20 cellular contexts compared by ENCODE assay signal in genomic region chr2:60354713-60355112, GRCh38.
A peak's percentile ranks its signal among the peaks of the same experiment; 100 is the strongest.
DNase-seq lines count a peak whose midpoint lies in the region; ATAC-seq and TF ChIP-seq lines count a peak whose summit lies in the region.
"Had no signal": no experiment of that assay in that cellular context is flagged by ENCODE, and none has a peak within 500 bp of the region (broad histone marks: within the 10 kb centered on the region; RNA-seq: fewer than 3 reads in every experiment).

No MANE protein-coding gene starts in this region.

- H3K79me1 ChIP-seq in trophoblast cell (ENCODE audit: low read length), result no peaks in the 10 kb centered on the region

- no peak overlapping the region for H3K9ac ChIP-seq in trophoblast cell (ENCODE audit: low read length)

- peaks cover 2% of the 10 kb centered on the region for H3K9me3 ChIP-seq in trophoblast cell (ENCODE audit: insufficient read depth, low read depth, low read length)
- no peaks in the 10 kb centered on the region for H3K9me3 ChIP-seq in transverse colon

- H3K4ac ChIP-seq in trophoblast cell (ENCODE audit: low read depth, low read length), result no peak overlapping the region

- H2AFZ ChIP-seq in trophoblast cell (ENCODE audit: insufficient read depth, low read length, poor library complexity), result no peak overlapping the region
- H2AFZ ChIP-seq: PC-9 had no signal

- TF ChIP-seq CTCF in epithelial cell of esophagus (IDR thresholded peaks at IDR 0.05; ENCODE audit: insufficient read depth, low read depth, low read length, missing control alignments) (no peak), transverse colon (IDR thresholded peaks at IDR 0.05) (no peak)

- H3K4me2 ChIP-seq in trophoblast cell (ENCODE audit: low read length), result no peak overlapping the region
- H3K4me2 ChIP-seq: PC-9 had no signal

- TF ChIP-seq EP300 in transverse colon (IDR thresholded peaks at IDR 0.05; ENCODE audit: low read depth), result no peak

- ATAC-seq in activated CD4-positive, CD25-positive, alpha-beta regulatory T cell treated with anti-CD3 and anti-CD28 coated beads, Interleukin-2, amount 50 U/mL, for 24 hours, result no peak
- ATAC-seq: activated CD8-positive, alpha-beta memory T cell treated with anti-CD3 and anti-CD28 coated beads, Interleukin-2, amount 10 ng/mL, durations not matched to agents 7 days and 5 days; activated T-helper 17 cell treated with anti-CD3 and anti-CD28 coated beads, Interleukin-2, amount 50 U/mL, for 72 hours had no signal

- H2BK5ac ChIP-seq in trophoblast cell (ENCODE audit: low read depth, low read length, poor library complexity), result no peak overlapping the region

- no peak overlapping the region for H3K4me3 ChIP-seq in epithelial cell of esophagus (ENCODE audit: low read length)
- no peak overlapping the region for H3K4me3 ChIP-seq in trophoblast cell (ENCODE audit: low read depth, low read length)
- no peak overlapping the region for H3K4me3 ChIP-seq in transverse colon
- H3K4me3 ChIP-seq: PC-9 had no signal

- peaks cover 8% of the 10 kb centered on the region for H3K4me1 Mint-ChIP-seq in T-helper 2 cell treated with Interferon-gamma antibody and Interleukin-4, amounts not matched to agents 5 μg/mL and 100 μg/mL, for 36 hours (ENCODE audit: low read depth)
- H3K4me1 Mint-ChIP-seq: activated T-helper 17 cell treated with anti-CD3 and anti-CD28 coated beads, Interleukin-2, amount 50 U/mL, for 72 hours had no signal

- no peak overlapping the region for H2BK120ac ChIP-seq in trophoblast cell (ENCODE audit: insufficient read depth, low read length, poor library complexity)

- H3K27me3 Mint-ChIP-seq in T-helper 2 cell treated with Interferon-gamma antibody and Interleukin-4, amounts not matched to agents 5 μg/mL and 100 μg/mL, for 36 hours (ENCODE audit: low read depth), result peaks cover 8% of the 10 kb centered on the region

- TF ChIP-seq POLR2A in transverse colon (IDR thresholded peaks at IDR 0.05), result no peak

- H3K36me3 Mint-ChIP-seq in T-helper 2 cell treated with Interferon-gamma antibody and Interleukin-4, amounts not matched to agents 5 μg/mL and 100 μg/mL, for 36 hours (ENCODE audit: low read depth), result no peaks in the 10 kb centered on the region
- H3K36me3 Mint-ChIP-seq: activated CD8-positive, alpha-beta memory T cell treated with anti-CD3 and anti-CD28 coated beads, Interleukin-2, amount 10 ng/mL, durations not matched to agents 7 days and 5 days; natural killer cell treated with Interleukin-12 subunit alpha and Interleukin-12 subunit beta and Interleukin-15 and Interleukin-18, amount 100 ng/mL, for 72 hours had no signal

- no peak overlapping the region for H3K23ac ChIP-seq in trophoblast cell (ENCODE audit: low read length)

- H3K4me1 ChIP-seq in trophoblast cell (ENCODE audit: control insufficient read depth in 1 of 2, insufficient read depth in 2 of 2, low read length in 2 of 2), result peaks cover 2 to 3% of the 10 kb centered on the region in 2 experiments
- peaks cover 0 to 6% (median 4%) of the 10 kb centered on the region in 4 donors for H3K4me1 ChIP-seq in transverse colon

- H4K91ac ChIP-seq in trophoblast cell (ENCODE audit: low read depth, low read length), result no peak overlapping the region

- H3K27ac Mint-ChIP-seq in T-helper 2 cell treated with Interferon-gamma antibody and Interleukin-4, amounts not matched to agents 5 μg/mL and 100 μg/mL, for 36 hours, result no peak overlapping the region
- H3K27ac Mint-ChIP-seq: activated CD8-positive, alpha-beta memory T cell treated with anti-CD3 and anti-CD28 coated beads, Interleukin-2, amount 10 ng/mL, durations not matched to agents 7 days and 5 days; activated T-helper 17 cell treated with anti-CD3 and anti-CD28 coated beads, Interleukin-2, amount 50 U/mL, for 72 hours; natural killer cell treated with Interleukin-12 subunit alpha and Interleukin-12 subunit beta and Interleukin-15 and Interleukin-18, amount 100 ng/mL, for 72 hours had no signal

- H4K12ac ChIP-seq in trophoblast cell (ENCODE audit: low read depth, low read length), result no peak overlapping the region

- peak; percentile 50 for DNase-seq in DMS79 (lab: John Stamatoyannopoulos, UW)
- DNase-seq in NAMALWA (ENCODE audit: low spot score), result peak; percentile 27
- DNase-seq in epithelial cell of esophagus (ENCODE audit: low read depth), result peak; percentile 94
- peak; percentile 50 to 78 for DNase-seq in trophoblast cell
- DNase-seq in transverse colon, result no peak
- DNase-seq in NCI-H226, result no peak
- no peak for DNase-seq in T-helper 2 cell treated with Interferon-gamma antibody and Interleukin-4, amounts not matched to agents 5 μg/mL and 100 μg/mL, for 36 hours (ENCODE audit: low spot score)
- DNase-seq: activated CD4-positive, alpha-beta T cell treated with anti-CD3 and anti-CD28 coated beads for 1 hour; activated CD8-positive, alpha-beta memory T cell treated with anti-CD3 and anti-CD28 coated beads, Interleukin-2, amount 10 ng/mL, durations not matched to agents 7 days and 5 days; caudate nucleus; EL; H7; NCI-H2081; NCI-H69; PC-9; stimulated activated naive CD4-positive, alpha-beta T cell; T1000 had no signal

- no peak overlapping the region for H2BK12ac ChIP-seq in trophoblast cell (ENCODE audit: low read length)

- no CpG with 5 or more reads among the region's 1 CpG for WGBS in trophoblast cell (ENCODE audit: extremely low coverage, insufficient coverage, insufficient read length)
- 35% methylated on average over 1 of the region's 1 CpG; no CpG with 5 or more reads in 1 of the 2 donors for WGBS in transverse colon (ENCODE audit: low coverage in 1 of 2), 2 donors

- H3K79me2 ChIP-seq in trophoblast cell (ENCODE audit: control insufficient read depth, insufficient read depth, low read length, poor library complexity), result no peaks in the 10 kb centered on the region

- H3K27ac ChIP-seq in trophoblast cell (ENCODE audit: low read depth, low read length) (no peak overlapping the region), transverse colon (no peak overlapping the region)
- H3K27ac ChIP-seq: PC-9 had no signal

- intact Hi-C loops in transverse colon (cut with DNase I; ENCODE audit: low total_unique reads), result no loop called here

- H3K14ac ChIP-seq in trophoblast cell (ENCODE audit: low read length), result no peak overlapping the region

- H3K36me3 ChIP-seq in trophoblast cell (ENCODE audit: control insufficient read depth in 1 of 2, insufficient read depth in 2 of 2, low read length in 2 of 2) (no peaks in the 10 kb centered on the region), transverse colon (no peaks in the 10 kb centered on the region)

- H3K9me3 Mint-ChIP-seq in T-helper 2 cell treated with Interferon-gamma antibody and Interleukin-4, amounts not matched to agents 5 μg/mL and 100 μg/mL, for 36 hours, result no peaks in the 10 kb centered on the region
- H3K9me3 Mint-ChIP-seq: activated T-helper 17 cell treated with anti-CD3 and anti-CD28 coated beads, Interleukin-2, amount 50 U/mL, for 72 hours; natural killer cell treated with Interleukin-12 subunit alpha and Interleukin-12 subunit beta and Interleukin-15 and Interleukin-18, amount 100 ng/mL, for 72 hours had no signal

- H3K27me3 ChIP-seq in trophoblast cell (ENCODE audit: insufficient read depth, low read length), result no peaks in the 10 kb centered on the region
- H3K27me3 ChIP-seq in transverse colon, result no peaks in the 10 kb centered on the region

- H4K8ac ChIP-seq in trophoblast cell (ENCODE audit: low read depth, low read length), result no peak overlapping the region

- H3K4me3 Mint-ChIP-seq in T-helper 2 cell treated with Interferon-gamma antibody and Interleukin-4, amounts not matched to agents 5 μg/mL and 100 μg/mL, for 36 hours, result no peak overlapping the region
- H3K4me3 Mint-ChIP-seq: activated CD8-positive, alpha-beta memory T cell treated with anti-CD3 and anti-CD28 coated beads, Interleukin-2, amount 10 ng/mL, durations not matched to agents 7 days and 5 days; activated T-helper 17 cell treated with anti-CD3 and anti-CD28 coated beads, Interleukin-2, amount 50 U/mL, for 72 hours; natural killer cell treated with Interleukin-12 subunit alpha and Interleukin-12 subunit beta and Interleukin-15 and Interleukin-18, amount 100 ng/mL, for 72 hours had no signal

- H3K18ac ChIP-seq in trophoblast cell (ENCODE audit: low read length), result no peak overlapping the region

- in situ Hi-C loops in transverse colon (cut with MboI; ENCODE audit: low pct_ligation_motif_present in 1 of 4, low pct_unique_long_range_greater_than_20kb in 1 of 4, low sequenced_read_pairs in 3 of 4), result no loop called here

- H2AK5ac ChIP-seq in trophoblast cell (ENCODE audit: low read length), result no peak overlapping the region

Comparison
In these comparisons a context has a peak if more than half of its experiments do, and no peak if none do; other contexts are left out.
1. DNase-seq: peak in DMS79 (single experiment), NAMALWA (single experiment), epithelial cell of esophagus (single experiment) and trophoblast cell (2 of 2); none in transverse colon (single experiment), NCI-H226 (single experiment) and T-helper 2 cell treated with Interferon-gamma antibody and Interleukin-4, amounts not matched to agents 5 μg/mL and 100 μg/mL, for 36 hours (single experiment).